Comparison of ENCODE assay signal across 11 cellular contexts in the genomic region with DNA sequence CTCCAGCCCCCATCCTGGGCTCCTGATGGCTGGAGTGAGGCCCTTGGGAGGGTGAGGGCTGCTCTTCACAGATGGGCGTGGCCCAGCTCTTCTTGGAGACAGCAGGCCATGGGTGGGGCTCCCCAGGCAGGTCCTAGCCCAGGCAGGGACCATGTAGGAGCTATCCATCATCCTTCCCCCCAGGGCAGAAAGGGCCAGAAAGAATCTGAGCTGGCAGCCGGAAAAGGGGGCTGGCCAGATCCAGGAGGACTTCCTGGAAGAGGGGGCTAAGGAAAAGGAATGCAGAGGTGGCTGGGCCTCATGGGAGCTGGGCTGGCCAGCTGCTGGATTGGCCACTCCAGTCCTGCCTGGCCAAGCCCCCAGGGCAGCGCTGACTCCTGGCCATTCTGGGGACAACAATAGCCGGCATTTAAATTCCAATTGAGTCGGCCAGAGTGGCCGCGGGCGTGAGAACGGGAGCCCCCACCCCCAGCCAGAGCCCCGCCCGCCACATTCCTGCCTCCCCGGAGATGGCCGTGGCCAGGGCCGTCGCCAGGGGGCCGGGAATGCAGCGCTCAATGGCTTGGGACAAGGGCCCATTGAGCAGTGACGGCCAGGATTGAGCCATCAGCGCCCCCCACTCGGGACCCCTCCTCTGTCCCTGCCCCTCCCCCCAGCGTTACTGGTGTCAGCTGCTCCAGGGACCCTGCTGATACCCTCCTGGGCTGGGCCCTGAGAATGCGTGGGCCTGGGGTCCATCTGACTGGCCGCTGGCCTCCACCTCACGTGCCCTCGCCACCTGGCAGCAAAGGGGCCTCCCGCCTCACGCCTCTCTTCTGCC. TPM values are rescaled to one million over a fixed set of nuclear protein-coding genes. Genes with fewer than 3 reads are reported as not detected.
DNase-seq lines count a peak whose midpoint lies in the region; ATAC-seq and TF ChIP-seq lines count a peak whose summit lies in the region.
"Had no signal": no experiment of that assay in that cellular context is flagged by ENCODE, and none has a peak within 500 bp of the region (broad histone marks: within the 10 kb centered on the region; RNA-seq: fewer than 3 reads in every experiment).

No MANE protein-coding gene starts in this region.

- peaks cover 19% of the 10 kb centered on the region for H3K4me1 ChIP-seq in GM23338 (ENCODE audit: insufficient read depth)
- peaks cover 6% of the 10 kb centered on the region for H3K4me1 ChIP-seq in RWPE2 (ENCODE audit: insufficient read depth, poor library complexity, severe bottlenecking)

- TF ChIP-seq CTCF in GM23338 (conservative IDR thresholded peaks at IDR 0.05; ENCODE audit: low read depth in 2 of 2) (peak in 1 of 2 experiments; percentile 26; a peak in 1 of 4 replicates), RWPE2 (IDR thresholded peaks at IDR 0.05; ENCODE audit: poor library complexity, severe bottlenecking) (no peak)

- peak overlapping the region; percentile 71 for H3K4me2 ChIP-seq in GM23338

- H3K4me3 ChIP-seq in GM23338 (peak overlapping the region; percentile 24; the same call in 1 of the 2 replicates), RWPE2 (ENCODE audit: severe bottlenecking) (no peak overlapping the region)

- H3F3A ChIP-seq in GM23338 (replicated peaks; ENCODE audit: low read depth) = 0 out of 2 replicates have a peak, but pooled peaks cover 3% of the 10 kb centered on the region

- H3K36me3 ChIP-seq in GM23338 (ENCODE audit: insufficient read depth) (no peaks in the 10 kb centered on the region), RWPE2 (ENCODE audit: low read depth) (no peaks in the 10 kb centered on the region)

- no peaks in the 10 kb centered on the region for H3K36me3 Mint-ChIP-seq in GM23338 (ENCODE audit: low read depth)
- no peaks in the 10 kb centered on the region for H3K36me3 Mint-ChIP-seq in activated CD4-positive, alpha-beta T cell treated with anti-CD3 and anti-CD28 coated beads, Interleukin-2, amount 10 ng/mL, durations not matched to agents 7 days and 5 days (ENCODE audit: low read depth)

- H3K27ac ChIP-seq in GM23338 (ENCODE audit: low read depth) (peak overlapping the region; percentile 81; the same call in 1 of the 2 replicates), RWPE2 (ENCODE audit: poor library complexity, severe bottlenecking) (peak overlapping the region; percentile 7)

- no peak overlapping the region for H2AFZ ChIP-seq in GM23338

- CTCF ChIA-PET in activated CD4-positive, alpha-beta T cell treated with anti-CD3 and anti-CD28 coated beads, Interleukin-2, amount 10 ng/mL, durations not matched to agents 7 days and 5 days (lab: Charles Lee) = interaction anchor here (1.1 to 1.7 kb wide), 3 partner anchors 9 to 30 kb away, joined by 3 to 5 read pairs (median 3); no protein-coding TSS in a partner anchor

- H3K27me3 ChIP-seq in GM23338 (ENCODE audit: insufficient read depth) (no peaks in the 10 kb centered on the region), RWPE2 (ENCODE audit: insufficient read depth, poor library complexity, severe bottlenecking) (no peaks in the 10 kb centered on the region)

- peak overlapping the region; percentile 32; the same call in 2 of the 3 replicates for H3K4me3 Mint-ChIP-seq in GM23338
- H3K4me3 Mint-ChIP-seq in activated CD4-positive, alpha-beta T cell treated with anti-CD3 and anti-CD28 coated beads, Interleukin-2, amount 10 ng/mL, durations not matched to agents 7 days and 5 days = no peak overlapping the region
- H3K4me3 Mint-ChIP-seq: T-helper 1 cell treated with Interleukin-12 subunit alpha and Interleukin-12 subunit beta and Interleukin-4 antibody, amounts not matched to agents 30 μg/mL and 1 μg/mL, for 36 hours had no signal

- peak; percentile 93 for DNase-seq in GM23338 (ENCODE audit: low spot score)
- DNase-seq in RWPE2 (ENCODE audit: low spot score) = peak; percentile 85
- peak; percentile 51 for DNase-seq in foreskin melanocyte
- peak; percentile 42 for DNase-seq in pons (ENCODE audit: low spot score)
- DNase-seq in DMS79 treated with DMSO at 0.1 percent for 48 hours (lab: John Stamatoyannopoulos, UW) = no peak
- DNase-seq in activated CD4-positive, alpha-beta T cell treated with anti-CD3 and anti-CD28 coated beads, Interleukin-2, amount 10 ng/mL, durations not matched to agents 7 days and 5 days = no peak
- DNase-seq in cerebellum (ENCODE audit: low spot score) = no peak
- DNase-seq: activated T-cell treated with anti-CD3 and anti-CD28 coated beads, Interleukin-2, amount 50 U/mL, for 48 hours; NCI-H2081 treated with DMSO at 0.1 percent for 48 hours had no signal

- no peaks in the 10 kb centered on the region for H4K20me1 ChIP-seq in GM23338 (replicated peaks; ENCODE audit: insufficient read depth)

- no peaks in the 10 kb centered on the region for H3K9me3 Mint-ChIP-seq in GM23338
- H3K9me3 Mint-ChIP-seq in activated CD4-positive, alpha-beta T cell treated with anti-CD3 and anti-CD28 coated beads, Interleukin-2, amount 10 ng/mL, durations not matched to agents 7 days and 5 days = no peaks in the 10 kb centered on the region
- H3K9me3 Mint-ChIP-seq: T-helper 1 cell treated with Interleukin-12 subunit alpha and Interleukin-12 subunit beta and Interleukin-4 antibody, amounts not matched to agents 30 μg/mL and 1 μg/mL, for 36 hours had no signal

- no peaks in the 10 kb centered on the region for H3K79me2 ChIP-seq in GM23338 (replicated peaks; ENCODE audit: insufficient read depth)

- ATAC-seq in GM23338 = peak; percentile 70
- peak; percentile 60 for ATAC-seq in RWPE2 (ENCODE audit: low read depth)
- no peak for ATAC-seq in HG03439 (IDR thresholded peaks at IDR 0.05; ENCODE audit: unreplicated experiment)

- H3K9me3 ChIP-seq in RWPE2 (ENCODE audit: severe bottlenecking) = no peaks in the 10 kb centered on the region

- no peaks in the 10 kb centered on the region for H3K9me2 ChIP-seq in GM23338 (ENCODE audit: insufficient read depth)

- H3K4me1 Mint-ChIP-seq in GM23338 = peaks cover 21% of the 10 kb centered on the region; the same call in 2 of the 3 replicates
- H3K4me1 Mint-ChIP-seq in activated CD4-positive, alpha-beta T cell treated with anti-CD3 and anti-CD28 coated beads, Interleukin-2, amount 10 ng/mL, durations not matched to agents 7 days and 5 days = no peaks in the 10 kb centered on the region

- no peak overlapping the region for H3K27ac Mint-ChIP-seq in GM23338
- H3K27ac Mint-ChIP-seq in activated CD4-positive, alpha-beta T cell treated with anti-CD3 and anti-CD28 coated beads, Interleukin-2, amount 10 ng/mL, durations not matched to agents 7 days and 5 days = no peak overlapping the region
- H3K27ac Mint-ChIP-seq: T-helper 1 cell treated with Interleukin-12 subunit alpha and Interleukin-12 subunit beta and Interleukin-4 antibody, amounts not matched to agents 30 μg/mL and 1 μg/mL, for 36 hours had no signal

- POLR2A ChIA-PET in activated CD4-positive, alpha-beta T cell treated with anti-CD3 and anti-CD28 coated beads, Interleukin-2, amount 10 ng/mL, durations not matched to agents 7 days and 5 days (lab: Charles Lee) = no interaction called here

- peaks cover 6% of the 10 kb centered on the region for H3K27me3 Mint-ChIP-seq in GM23338 (ENCODE audit: insufficient read depth, low read depth, poor library complexity)
- no peaks in the 10 kb centered on the region for H3K27me3 Mint-ChIP-seq in activated CD4-positive, alpha-beta T cell treated with anti-CD3 and anti-CD28 coated beads, Interleukin-2, amount 10 ng/mL, durations not matched to agents 7 days and 5 days

TF ChIP-seq in GM23338, 12 proteins besides CTCF, POLR2A, EP300 and RAD21 (continues in another document):
- no peak for TF ChIP-seq ETS1 (IDR thresholded peaks at IDR 0.05)
- TF ChIP-seq NANOG (IDR thresholded peaks at IDR 0.05; ENCODE audit: borderline replicate concordance) = no peak

RNA-seq across cellular contexts. Expression of gene FGFR3, which starts 15.1 kb away (rescaled TPM):
- 14.8 and 17.4 TPM in 2 replicates for total RNA-seq in GM23338 (2014; rRNA removed; shearing (Covaris generic))
- polyA plus RNA-seq in GM23338 (2016; fragmentation: Nextera tagmentation; extraction: Ambion mirVana) = 3.6 and 4.2 TPM in 2 replicates
- under 1 TPM; 0.25 to 0.27 TPM for total RNA-seq in activated CD4-positive, alpha-beta T cell treated with anti-CD3 and anti-CD28 coated beads, Interleukin-2, amount 10 ng/mL, durations not matched to agents 7 days and 5 days
- total RNA-seq in cerebellum = 6.5 TPM

RNA-seq across cellular contexts. Expression of gene TACC3, which starts 56.7 kb away (rescaled TPM):
- total RNA-seq in GM23338 (2014; rRNA removed; shearing (Covaris generic)) = 120 and 136 TPM in 2 replicates
- 120 and 129 TPM in 2 replicates for polyA plus RNA-seq in GM23338 (2016; fragmentation: Nextera tagmentation; extraction: Ambion mirVana)
- total RNA-seq in activated CD4-positive, alpha-beta T cell treated with anti-CD3 and anti-CD28 coated beads, Interleukin-2, amount 10 ng/mL, durations not matched to agents 7 days and 5 days = 100 to 1,000 TPM; 301 to 305 TPM
- total RNA-seq in cerebellum = 8.7 TPM

RNA-seq across cellular contexts. Expression of gene TMEM129, which starts 56.9 kb away (rescaled TPM):
- total RNA-seq in GM23338 (2014; rRNA removed; shearing (Covaris generic)) = 45.1 and 64.4 TPM in 2 replicates
- polyA plus RNA-seq in GM23338 (2016; fragmentation: Nextera tagmentation; extraction: Ambion mirVana) = 16.2 and 16.4 TPM in 2 replicates
- 10 to 100 TPM; 20.9 to 22.3 TPM for total RNA-seq in activated CD4-positive, alpha-beta T cell treated with anti-CD3 and anti-CD28 coated beads, Interleukin-2, amount 10 ng/mL, durations not matched to agents 7 days and 5 days
- total RNA-seq in cerebellum = 13.5 TPM

Comparison
In these comparisons a context has a peak if more than half of its experiments do, and no peak if none do; other contexts are left out.
1. DNase-seq: peak in GM23338 (single experiment), RWPE2 (single experiment), foreskin melanocyte (single experiment) and pons (single experiment); none in DMS79 treated with DMSO at 0.1 percent for 48 hours (single experiment), activated CD4-positive, alpha-beta T cell treated with anti-CD3 and anti-CD28 coated beads, Interleukin-2, amount 10 ng/mL, durations not matched to agents 7 days and 5 days (single experiment) and cerebellum (single experiment).
2. RNA of gene TACC3, which starts 56.7 kb away (total RNA-seq): 301 to 305 TPM in activated CD4-positive, alpha-beta T cell treated with anti-CD3 and anti-CD28 coated beads, Interleukin-2, amount 10 ng/mL, durations not matched to agents 7 days and 5 days and 120 to 136 TPM in GM23338; 8.7 TPM in cerebellum (single experiment); every median in the first group is over 10 times any median in the second.